ENCODE assay signal across 8 cellular contexts in the genomic region with DNA sequence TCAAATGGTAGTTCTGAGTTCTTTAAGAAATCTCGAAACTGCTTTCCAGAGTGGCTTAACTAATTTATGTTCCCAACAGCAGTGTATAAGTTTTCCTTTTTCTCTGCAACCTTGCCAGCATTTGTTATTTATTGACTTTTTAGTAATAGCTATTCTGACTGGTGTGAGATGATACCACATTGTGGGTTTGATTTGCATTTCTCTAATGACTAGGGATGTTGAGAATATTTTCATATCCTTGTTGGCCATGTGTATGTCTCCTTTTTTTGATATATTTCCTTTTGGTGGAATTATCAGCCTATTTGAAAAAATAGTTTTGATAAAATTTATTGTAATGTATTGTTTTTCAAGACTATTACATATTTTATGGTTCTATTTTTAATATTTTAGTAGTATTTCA.
"Had no signal": no experiment of that assay in that cellular context is flagged by ENCODE, and none has a peak within 500 bp of the region (broad histone marks: within the 10 kb centered on the region; RNA-seq: fewer than 3 reads in every experiment).

No MANE protein-coding gene starts in this region.

- DNase-seq: GM23248, GOT3, H7, HFFc6, IMR-90, KG1 had no signal

- ATAC-seq: HCT116, K562 had no signal

- FAIRE-seq: K562 had no signal
